9 cellular contexts compared by ENCODE assay signal in genomic region chr1:13730751-13731482, GRCh38. TPM values are rescaled to one million over a fixed set of nuclear protein-coding genes. Genes with fewer than 3 reads are reported as not detected.
A peak's percentile ranks its signal among the peaks of the same experiment; 100 is the strongest.
DNase-seq lines count a peak whose midpoint lies in the region; ATAC-seq, FAIRE-seq and TF ChIP-seq lines count a peak whose summit lies in the region.
"Had no signal": no experiment of that assay in that cellular context is flagged by ENCODE, and none has a peak within 500 bp of the region (broad histone marks: within the 10 kb centered on the region; RNA-seq: fewer than 3 reads in every experiment).

No MANE protein-coding gene starts in this region.

- H3K9me3 ChIP-seq in K562 (replicated peaks; ENCODE audit: control insufficient read depth, insufficient read depth, low read depth, low read length) (no peaks in the 10 kb centered on the region), prostate gland (no peaks in the 10 kb centered on the region)
- H3K9me3 ChIP-seq: A549 had no signal

- no peak for FAIRE-seq in K562 (lab: Jason Lieb, UNC)
- FAIRE-seq: A549 had no signal

- H3K4me3 ChIP-seq in K562 (no peak overlapping the region), prostate gland (no peak overlapping the region)
- H3K4me3 ChIP-seq: A549 had no signal

- TF ChIP-seq CTCF in K562 (IDR thresholded peaks at IDR 0.05 in 2 of 3, conservative IDR thresholded peaks at IDR 0.05 in 1 of 3; ENCODE audit: insufficient read depth in 2 of 3, low read depth in 1 of 3, low read length in 3 of 3) (no peak), prostate gland (IDR thresholded peaks at IDR 0.05) (no peak)

- BruUV-seq in K562 (replicated peaks; lab: Mats Ljungman, UMichigan) = no TSS peak

- H3K27ac ChIP-seq in K562 (ENCODE audit: extremely low read depth, low read depth, low read length) (no peak overlapping the region), prostate gland (no peak overlapping the region)
- H3K27ac ChIP-seq: A549 had no signal

- H4K20me1 ChIP-seq in K562 (replicated peaks; ENCODE audit: control insufficient read depth, insufficient read depth, low read length) = no peaks in the 10 kb centered on the region

- TF ChIP-seq POLR2A in K562 (conservative IDR thresholded peaks at IDR 0.05) (no peak), prostate gland (IDR thresholded peaks at IDR 0.05) (no peak)

- intact Hi-C loops in K562 (cut with micrococcal nuclease) (no loop called here), prostate gland (cut with DNase I) (no loop called here)

- peak overlapping the region; percentile 52 for H2AFZ ChIP-seq in K562 (ENCODE audit: low read depth, low read length)

- no peaks in the 10 kb centered on the region for H3K79me2 ChIP-seq in K562 (ENCODE audit: control insufficient read depth, insufficient read depth, low read length)

- in situ Hi-C loops in K562 (cut with MboI) = no loop called here

- H3K36me3 ChIP-seq in K562 (ENCODE audit: control insufficient read depth, insufficient read depth, low read length) = no peaks in the 10 kb centered on the region
- H3K36me3 ChIP-seq in prostate gland = no peaks in the 10 kb centered on the region

- WGBS in K562 (ENCODE audit: insufficient coverage, low coverage, missing lambda C conversion rate) = 6% methylated on average over 12 of the region's 12 CpGs
- WGBS in prostate gland = 47% methylated on average over 12 of the region's 12 CpGs

- H3K4me2 ChIP-seq in K562 (ENCODE audit: insufficient read depth, low read length) = peak overlapping the region; percentile 20
- H3K4me2 ChIP-seq: A549 had no signal

- CTCF ChIA-PET in K562 (lab: Yijun Ruan, JAX; ENCODE audit: low intra/inter-chr PET ratio) = no interaction called here

- H3K9ac ChIP-seq in K562 (ENCODE audit: insufficient read depth in 1 of 2, low read depth in 2 of 2, low read length in 2 of 2) = no peak overlapping the region

- TF ChIP-seq RAD21 in K562 (CRISPR knock-in tag; conservative IDR thresholded peaks at IDR 0.05 in 1 of 2, IDR thresholded peaks at IDR 0.05 in 1 of 2) = no peak

- POLR2A ChIA-PET in K562 (lab: Yijun Ruan, JAX) = no interaction called here

- no peaks in the 10 kb centered on the region for H3K9me1 ChIP-seq in K562 (ENCODE audit: control insufficient read depth, insufficient read depth, low read length)

- H3K4me1 ChIP-seq in K562 (replicated peaks in 1 of 2; ENCODE audit: control insufficient read depth in 2 of 2, insufficient read depth in 2 of 2, low read length in 2 of 2) (no peaks in the 10 kb centered on the region), prostate gland (replicated peaks) (no peaks in the 10 kb centered on the region)
- H3K4me1 ChIP-seq: A549 had no signal

- no peak for TF ChIP-seq EP300 in K562 (IDR thresholded peaks at IDR 0.05; ENCODE audit: low read length)

- DNase-seq in NCI-H1417 (lab: John Stamatoyannopoulos, UW) = peak in 2 of 3 experiments; percentile 26 to 53
- no peak for DNase-seq in NCI-H1417 treated with DMSO at 0.1 percent for 48 hours (lab: John Stamatoyannopoulos, UW)
- peak; percentile 60 for DNase-seq in UCSD-AML1 (lab: John Stamatoyannopoulos, UW; ENCODE audit: unreplicated experiment)
- DNase-seq in K562 (ENCODE audit: extremely low read depth in 1 of 4, low spot score in 3 of 4) = peak in 2 of 4 experiments; percentile 31 to 34
- DNase-seq in prostate gland (ENCODE audit: low spot score) = peak; percentile 13
- no peak for DNase-seq in SIG-M5 treated with dmso at 0.1 percent for 504 hours (lab: John Stamatoyannopoulos, UW; ENCODE audit: unreplicated experiment)
- DNase-seq in DMS53 treated with DMSO at 0.1 percent for 48 hours (lab: John Stamatoyannopoulos, UW; ENCODE audit: unreplicated experiment) = no peak

- H3K27me3 ChIP-seq in K562 (ENCODE audit: control insufficient read depth in 2 of 2, insufficient read depth in 2 of 2, low read length in 2 of 2) (peaks cover 10 to 19% of the 10 kb centered on the region in 2 experiments), prostate gland (replicated peaks; ENCODE audit: insufficient read depth) (no peaks in the 10 kb centered on the region)

- ATAC-seq in HG03135 (IDR thresholded peaks at IDR 0.05; ENCODE audit: unreplicated experiment) (peak; percentile 89), K562 (peak; percentile 76)
- ATAC-seq: A549 had no signal

TF ChIP-seq in K562, 482 proteins besides CTCF, POLR2A, EP300 and RAD21 (continues in another document):
- TF ChIP-seq ZMIZ1 (IDR thresholded peaks at IDR 0.05; ENCODE audit: low read depth in 2 of 2, low read length in 2 of 2) (no peak), U2AF2 (optimal IDR thresholded peaks at IDR 0.05; ENCODE audit: low read depth, low read length) (no peak), SMARCA5 (IDR thresholded peaks at IDR 0.05) (no peak), FOXK2 (conservative IDR thresholded peaks at IDR 0.05 in 1 of 2, IDR thresholded peaks at IDR 0.05 in 1 of 2; ENCODE audit: low read depth in 2 of 2) (no peak), EP400 (IDR thresholded peaks at IDR 0.05) (no peak), RBM34 (IDR thresholded peaks at IDR 0.05; ENCODE audit: borderline replicate concordance, insufficient read depth, low read length) (no peak), RAD51 (IDR thresholded peaks at IDR 0.05; ENCODE audit: borderline replicate concordance, low read depth) (no peak), HMG20B (CRISPR knock-in tag; IDR thresholded peaks at IDR 0.05) (no peak), ZNF184 (CRISPR knock-in tag; IDR thresholded peaks at IDR 0.05) (no peak), ZNF134 (CRISPR knock-in tag; conservative IDR thresholded peaks at IDR 0.05) (no peak), CBX8 (IDR thresholded peaks at IDR 0.05; ENCODE audit: borderline replicate concordance, extremely low read depth, low read depth, low read length, poor library complexity, severe bottlenecking) (no peak), ZNF354B (CRISPR knock-in tag; IDR thresholded peaks at IDR 0.05) (no peak), ZNF512 (tag; IDR thresholded peaks at IDR 0.05) (no peak), L3MBTL2 (IDR thresholded peaks at IDR 0.05) (peak; percentile 77), KAT2B (IDR thresholded peaks at IDR 0.05; ENCODE audit: low read depth, low read length) (no peak), ZNF507 (tag; conservative IDR thresholded peaks at IDR 0.05) (no peak), PTRF (tag; IDR thresholded peaks at IDR 0.05) (no peak), PHF21A (IDR thresholded peaks at IDR 0.05; ENCODE audit: borderline replicate concordance, low read depth) (no peak)

RNA-seq across cellular contexts. Expression of gene PRDM2, which starts 30.9 kb away (rescaled TPM):
- 28.7 and 88.2 TPM in 2 replicates for total RNA-seq in K562 (2011; cell fraction: chromatin; rRNA removed; ENCODE audit: low replicate concordance)
- total RNA-seq in K562 (2011; cell fraction: nucleolus; rRNA removed) = 18.0 and 24.6 TPM in 2 replicates
- total RNA-seq in K562 (2011; cell fraction: nucleoplasm; rRNA removed) = 44.3 and 55.4 TPM in 2 replicates
- total RNA-seq in K562 (2014; rRNA removed) (6.6 and 8.3 TPM in 2 replicates), K562 (2014; rRNA removed; fragmentation: Illumina TruSeq; extraction: Trizol) (12.5 and 14.5 TPM in 2 replicates), K562 (2015; rRNA removed; fragmentation: Illumina TruSeq; extraction: Trizol) (11.3 and 11.5 TPM in 2 replicates), K562 (2021) (26.0 and 27.6 TPM in 2 replicates), prostate gland (10 to 100 TPM; 27.8 to 38.9 TPM)
- polyA plus RNA-seq in K562 (2011; rRNA removed) (13.1 and 18.3 TPM in 2 replicates), K562 (2014; fragmentation: Illumina TruSeq; extraction: Trizol) (19.7 and 21.2 TPM in 2 replicates), K562 (2014; fragmentation: Nextera tagmentation; extraction: Ambion mirVana) (1 to 10 TPM; 5.4 to 7.1 TPM), K562 (2014; rRNA removed) (15.9 and 18.7 TPM in 2 replicates)
- polyA plus RNA-seq in K562 (2011; cell fraction: cytosol; rRNA removed) = 5.8 and 13.4 TPM in 2 replicates
- polyA plus RNA-seq in K562 (2011; cell fraction: nucleus; rRNA removed) = 16.2 and 30.9 TPM in 2 replicates
- polyA plus RNA-seq in K562 (2012) = 12.4 and 14.2 TPM in 2 replicates
- 19.7 and 30.3 TPM in 2 replicates for polyA minus RNA-seq in K562 (2011; rRNA and poly(A)+ RNA removed)
- polyA minus RNA-seq in K562 (2011; cell fraction: cytosol; rRNA and poly(A)+ RNA removed) = 13.2 and 23.0 TPM in 2 replicates
- 10.4 and 17.5 TPM in 2 replicates for polyA minus RNA-seq in K562 (2011; cell fraction: nucleus; rRNA and poly(A)+ RNA removed)

Comparison
In these comparisons a context has a peak if more than half of its experiments do, and no peak if none do; other contexts are left out.
1. DNase-seq: peak in NCI-H1417 (2 of 3), UCSD-AML1 (single experiment) and prostate gland (single experiment); none in NCI-H1417 treated with DMSO at 0.1 percent for 48 hours (single experiment), SIG-M5 treated with dmso at 0.1 percent for 504 hours (single experiment) and DMS53 treated with DMSO at 0.1 percent for 48 hours (single experiment).